In the genomic region with DNA sequence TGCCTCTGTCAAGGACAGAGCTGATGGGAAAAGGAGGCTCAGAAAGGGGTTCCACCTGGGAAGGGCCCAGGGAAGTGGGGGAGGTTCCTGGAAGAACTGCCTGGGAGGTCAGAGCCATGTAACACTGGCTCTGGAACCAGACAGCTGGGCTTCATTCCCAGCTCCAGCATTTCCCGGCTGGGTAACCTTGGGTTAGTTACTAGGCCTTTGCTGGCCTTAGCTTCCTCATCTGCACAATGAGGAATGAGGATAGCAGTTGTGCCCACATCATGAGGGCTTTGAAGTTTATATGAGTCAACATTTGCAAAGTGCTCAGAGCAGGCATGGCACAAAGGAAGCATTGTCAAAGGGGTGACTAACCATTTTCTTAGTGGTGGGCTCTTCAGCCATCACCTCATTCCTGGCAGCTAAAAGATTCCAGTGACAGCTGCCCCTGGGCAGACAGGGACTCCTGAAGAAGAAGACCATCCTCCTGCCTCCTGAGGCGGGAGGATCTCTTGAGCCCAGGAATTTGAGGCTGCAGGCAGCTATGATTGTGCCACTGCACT, we compare ENCODE assay signal across 1 cellular context.
A peak's percentile ranks its signal among the peaks of the same experiment; 100 is the strongest.
TF ChIP-seq lines count a peak whose summit lies in the region.

No MANE protein-coding gene starts in this region.

TF ChIP-seq in HepG2, 621 proteins besides CTCF, POLR2A, EP300 and RAD21 (continued from another document and continues in another):
- TF ChIP-seq, protein P1, sequence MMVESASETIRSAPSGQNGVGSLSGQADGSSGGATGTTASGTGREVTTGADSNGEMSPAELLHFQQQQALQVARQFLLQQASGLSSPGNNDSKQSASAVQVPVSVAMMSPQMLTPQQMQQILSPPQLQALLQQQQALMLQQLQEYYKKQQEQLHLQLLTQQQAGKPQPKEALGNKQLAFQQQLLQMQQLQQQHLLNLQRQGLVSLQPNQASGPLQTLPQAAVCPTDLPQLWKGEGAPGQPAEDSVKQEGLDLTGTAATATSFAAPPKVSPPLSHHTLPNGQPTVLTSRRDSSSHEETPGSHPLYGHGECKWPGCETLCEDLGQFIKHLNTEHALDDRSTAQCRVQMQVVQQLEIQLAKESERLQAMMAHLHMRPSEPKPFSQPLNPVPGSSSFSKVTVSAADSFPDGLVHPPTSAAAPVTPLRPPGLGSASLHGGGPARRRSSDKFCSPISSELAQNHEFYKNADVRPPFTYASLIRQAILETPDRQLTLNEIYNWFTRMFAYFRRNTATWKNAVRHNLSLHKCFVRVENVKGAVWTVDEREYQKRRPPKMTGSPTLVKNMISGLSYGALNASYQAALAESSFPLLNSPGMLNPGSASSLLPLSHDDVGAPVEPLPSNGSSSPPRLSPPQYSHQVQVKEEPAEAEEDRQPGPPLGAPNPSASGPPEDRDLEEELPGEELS (CRISPR knock-in tag; IDR thresholded peaks at IDR 0.05) = peak; percentile 21; the same call in 1 of the 2 replicates
- TF ChIP-seq ZBTB8A (CRISPR knock-in tag; IDR thresholded peaks at IDR 0.05; ENCODE audit: borderline replicate concordance, low read depth) = no peak
- TF ChIP-seq NFKBIZ (CRISPR knock-in tag; IDR thresholded peaks at IDR 0.05) = peak; percentile 40
- no peak; the same call in 1 of the 2 replicates for TF ChIP-seq PPARG (CRISPR knock-in tag; conservative IDR thresholded peaks at IDR 0.05)
- peak; percentile 63; the same call in 1 of the 2 replicates for TF ChIP-seq FOSL1 (CRISPR knock-in tag; IDR thresholded peaks at IDR 0.05; ENCODE audit: borderline replicate concordance)
- TF ChIP-seq ZSCAN29 (CRISPR knock-in tag; conservative IDR thresholded peaks at IDR 0.05) = no peak
- TF ChIP-seq NCOR1 (IDR thresholded peaks at IDR 0.05; ENCODE audit: borderline replicate concordance, low read length) = no peak; the same call in 1 of the 2 replicates
- TF ChIP-seq MXI1 (IDR thresholded peaks at IDR 0.05; ENCODE audit: borderline replicate concordance, low read depth, low read length) = peak; percentile 78; the same call in 1 of the 3 replicates
- TF ChIP-seq ZBTB7B (CRISPR knock-in tag; IDR thresholded peaks at IDR 0.05) = peak; percentile 82; the same call in 1 of the 2 replicates
- peak; percentile 91 for TF ChIP-seq SOX5 (CRISPR knock-in tag; IDR thresholded peaks at IDR 0.05; ENCODE audit: borderline replicate concordance)
- TF ChIP-seq, protein P2, sequence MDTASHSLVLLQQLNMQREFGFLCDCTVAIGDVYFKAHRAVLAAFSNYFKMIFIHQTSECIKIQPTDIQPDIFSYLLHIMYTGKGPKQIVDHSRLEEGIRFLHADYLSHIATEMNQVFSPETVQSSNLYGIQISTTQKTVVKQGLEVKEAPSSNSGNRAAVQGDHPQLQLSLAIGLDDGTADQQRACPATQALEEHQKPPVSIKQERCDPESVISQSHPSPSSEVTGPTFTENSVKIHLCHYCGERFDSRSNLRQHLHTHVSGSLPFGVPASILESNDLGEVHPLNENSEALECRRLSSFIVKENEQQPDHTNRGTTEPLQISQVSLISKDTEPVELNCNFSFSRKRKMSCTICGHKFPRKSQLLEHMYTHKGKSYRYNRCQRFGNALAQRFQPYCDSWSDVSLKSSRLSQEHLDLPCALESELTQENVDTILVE (CRISPR knock-in tag; IDR thresholded peaks at IDR 0.05) = peak; percentile 69; the same call in 1 of the 2 replicates
- TF ChIP-seq, protein P3, sequence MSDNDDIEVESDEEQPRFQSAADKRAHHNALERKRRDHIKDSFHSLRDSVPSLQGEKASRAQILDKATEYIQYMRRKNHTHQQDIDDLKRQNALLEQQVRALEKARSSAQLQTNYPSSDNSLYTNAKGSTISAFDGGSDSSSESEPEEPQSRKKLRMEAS (IDR thresholded peaks at IDR 0.05) = peak; percentile 74
- no peak for TF ChIP-seq AKNA (CRISPR knock-in tag; IDR thresholded peaks at IDR 0.05; ENCODE audit: borderline replicate concordance)
- peak; percentile 73; the same call in 1 of the 2 replicates for TF ChIP-seq MED13 (CRISPR knock-in tag; IDR thresholded peaks at IDR 0.05)
- TF ChIP-seq ZNF75D (CRISPR knock-in tag; IDR thresholded peaks at IDR 0.05; ENCODE audit: borderline replicate concordance) = no peak
- peak; percentile 100 for TF ChIP-seq ZNF792 (CRISPR knock-in tag; IDR thresholded peaks at IDR 0.05)
- TF ChIP-seq ZFX (CRISPR knock-in tag; IDR thresholded peaks at IDR 0.05; ENCODE audit: low read depth) = peak; percentile 90
- no peak for TF ChIP-seq FOXP1 (IDR thresholded peaks at IDR 0.05)
- TF ChIP-seq FOXP1 (CRISPR knock-in tag; IDR thresholded peaks at IDR 0.05) = peak; percentile 50; the same call in 1 of the 2 replicates
- TF ChIP-seq JDP2 (CRISPR knock-in tag; IDR thresholded peaks at IDR 0.05; ENCODE audit: borderline replicate concordance) = no peak
- TF ChIP-seq SALL2 (CRISPR knock-in tag; IDR thresholded peaks at IDR 0.05) = no peak
- TF ChIP-seq, protein P4, sequence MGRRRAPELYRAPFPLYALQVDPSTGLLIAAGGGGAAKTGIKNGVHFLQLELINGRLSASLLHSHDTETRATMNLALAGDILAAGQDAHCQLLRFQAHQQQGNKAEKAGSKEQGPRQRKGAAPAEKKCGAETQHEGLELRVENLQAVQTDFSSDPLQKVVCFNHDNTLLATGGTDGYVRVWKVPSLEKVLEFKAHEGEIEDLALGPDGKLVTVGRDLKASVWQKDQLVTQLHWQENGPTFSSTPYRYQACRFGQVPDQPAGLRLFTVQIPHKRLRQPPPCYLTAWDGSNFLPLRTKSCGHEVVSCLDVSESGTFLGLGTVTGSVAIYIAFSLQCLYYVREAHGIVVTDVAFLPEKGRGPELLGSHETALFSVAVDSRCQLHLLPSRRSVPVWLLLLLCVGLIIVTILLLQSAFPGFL (CRISPR knock-in tag; IDR thresholded peaks at IDR 0.05) = no peak
- TF ChIP-seq TEF (CRISPR knock-in tag; IDR thresholded peaks at IDR 0.05) = peak; percentile 39; the same call in 1 of the 2 replicates
- TF ChIP-seq FOXK1 (CRISPR knock-in tag; IDR thresholded peaks at IDR 0.05; ENCODE audit: borderline replicate concordance, low read depth) = peak; percentile 66; the same call in 1 of the 2 replicates
- TF ChIP-seq ETV6 (CRISPR knock-in tag; conservative IDR thresholded peaks at IDR 0.05) = no peak
- TF ChIP-seq KLF16 (CRISPR knock-in tag; IDR thresholded peaks at IDR 0.05) = peak in 1 of 2 experiments; percentile 85; a peak in 2 of 4 replicates
- no peak for TF ChIP-seq FOXM1 (CRISPR knock-in tag; IDR thresholded peaks at IDR 0.05)
- no peak; the same call in 1 of the 2 replicates for TF ChIP-seq HNF1B (CRISPR knock-in tag; IDR thresholded peaks at IDR 0.05)
- peak; percentile 88 for TF ChIP-seq RXRA (CRISPR knock-in tag; IDR thresholded peaks at IDR 0.05)
- TF ChIP-seq ZBTB40 (IDR thresholded peaks at IDR 0.05) = no peak
- no peak for TF ChIP-seq ZBTB40 (CRISPR knock-in tag; IDR thresholded peaks at IDR 0.05)
- TF ChIP-seq KAT8 (CRISPR knock-in tag; IDR thresholded peaks at IDR 0.05) = peak; percentile 79
- TF ChIP-seq PAWR (CRISPR knock-in tag; IDR thresholded peaks at IDR 0.05; ENCODE audit: borderline replicate concordance) = no peak
- no peak for TF ChIP-seq NCOA1 (CRISPR knock-in tag; IDR thresholded peaks at IDR 0.05)
